ENCODE assay signal across 8 cellular contexts in genomic region chr5:80654391-80655230, GRCh38. TPM values are rescaled to one million over a fixed set of nuclear protein-coding genes. Genes with fewer than 3 reads are reported as not detected.
DNase-seq lines count a peak whose midpoint lies in the region; ATAC-seq and TF ChIP-seq lines count a peak whose summit lies in the region.

DHFR (minus strand) TSS chr5:80654983; CDS start chr5:80654489, 494 bp downstream.
MSH3 (plus strand) TSS chr5:80654652; CDS start chr5:80654728, 76 bp downstream.

- peak; percentile 87 for DNase-seq in AG10803 (ENCODE audit: low read depth)
- DNase-seq in NCI-H510A treated with DMSO at 0.1 percent for 48 hours (lab: John Stamatoyannopoulos, UW) = peak; percentile 72
- DNase-seq in activated CD4-positive, alpha-beta T cell treated with anti-CD3 and anti-CD28 coated beads for 24 hours (ENCODE audit: low read depth in 2 of 2) = peak; percentile 82 to 90
- peak; percentile 93 for DNase-seq in chondrocyte (ENCODE audit: low spot score)
- DNase-seq in kidney epithelial cell (ENCODE audit: low read depth) = peak; percentile 68
- DNase-seq in stimulated activated CD4-positive, alpha-beta T cell treated with anti-CD3 and anti-CD28 coated beads, Interleukin-15, amount 100 ng/mL, for 24 hours = peak; percentile 95

- H3K4me3 Mint-ChIP-seq in chondrocyte (ENCODE audit: unreplicated experiment) = peak within 1 kb of the TSS; percentile 97

- no peaks in the 10 kb centered on the region for H3K36me3 ChIP-seq in kidney epithelial cell (ENCODE audit: control insufficient read depth, insufficient read depth, low read length)

- ATAC-seq in GM19043 (IDR thresholded peaks at IDR 0.05; ENCODE audit: low read depth, unreplicated experiment) = peak; percentile 26
- peak; percentile 62 for ATAC-seq in HG03432 (IDR thresholded peaks at IDR 0.05; ENCODE audit: unreplicated experiment)

- H3K36me3 Mint-ChIP-seq in chondrocyte (ENCODE audit: low read depth) = peaks cover 12% of the 10 kb centered on the region

- H3K27ac Mint-ChIP-seq in chondrocyte (ENCODE audit: unreplicated experiment) = peak within 1 kb of the TSS; percentile 98

- no peaks in the 10 kb centered on the region for H3K27me3 ChIP-seq in kidney epithelial cell (ENCODE audit: control insufficient read depth, insufficient read depth, low read length)

- TF ChIP-seq CTCF in AG10803 (conservative IDR thresholded peaks at IDR 0.05; ENCODE audit: low read length) (no peak), chondrocyte (IDR thresholded peaks at IDR 0.05) (peak; percentile 61), kidney epithelial cell (IDR thresholded peaks at IDR 0.05; ENCODE audit: insufficient read depth, low read length, poor library complexity, severe bottlenecking) (no peak)

- H3K9me3 Mint-ChIP-seq in chondrocyte (ENCODE audit: low read depth) = no peaks in the 10 kb centered on the region

- H3K4me1 Mint-ChIP-seq in chondrocyte (ENCODE audit: low read depth) = peaks cover 30% of the 10 kb centered on the region

- H3K27me3 Mint-ChIP-seq in chondrocyte (ENCODE audit: low read depth) = no peaks in the 10 kb centered on the region

- peak within 1 kb of the TSS; percentile 89 for H3K4me3 ChIP-seq in AG10803 (ENCODE audit: low read length)
- H3K4me3 ChIP-seq in kidney epithelial cell (ENCODE audit: low read depth, low read length) = peak within 1 kb of the TSS; percentile 86

RNA-seq across cellular contexts. Expression of gene DHFR, which starts in this region (rescaled TPM):
- total RNA-seq in chondrocyte (13.4 to 41.2 TPM (median 14.1 TPM) in 3 replicates), kidney epithelial cell (13.0 and 18.5 TPM in 2 replicates)

RNA-seq across cellular contexts. Expression of gene MSH3, which starts in this region (rescaled TPM):
- total RNA-seq in chondrocyte (11.6 to 16.1 TPM (median 11.9 TPM) in 3 replicates), kidney epithelial cell (17.5 and 23.5 TPM in 2 replicates)

Comparison
In these comparisons a context has a peak if more than half of its experiments do, and no peak if none do; other contexts are left out.
1. Peak in every context shown above with its lines: DNase-seq, ATAC-seq and H3K4me3 ChIP-seq.